8 cellular contexts compared by ENCODE assay signal in genomic region chr5:87120518-87121314, GRCh38.
DNase-seq lines count a peak whose midpoint lies in the region; ATAC-seq, FAIRE-seq and TF ChIP-seq lines count a peak whose summit lies in the region.

No MANE protein-coding gene starts in this region.

- H3K27me3 Mint-ChIP-seq in effector memory CD8-positive, alpha-beta T cell, result no peaks in the 10 kb centered on the region

- no peak for FAIRE-seq in kidney (lab: Jason Lieb, UNC)

- no peaks in the 10 kb centered on the region for H3K36me3 Mint-ChIP-seq in effector memory CD8-positive, alpha-beta T cell (ENCODE audit: insufficient read depth)

- no peaks in the 10 kb centered on the region for H3K36me3 ChIP-seq in RWPE2 (ENCODE audit: low read depth)
- no peaks in the 10 kb centered on the region for H3K36me3 ChIP-seq in kidney (ENCODE audit: control insufficient read depth in 1 of 2, insufficient read depth in 2 of 2, low read length in 2 of 2)

- ATAC-seq in HG02610 (IDR thresholded peaks at IDR 0.05; ENCODE audit: unreplicated experiment), result peak; percentile 38
- ATAC-seq in RWPE2 (ENCODE audit: low read depth), result peak; percentile 91
- ATAC-seq in effector memory CD8-positive, alpha-beta T cell (replicated peaks), result peak; percentile 64

- H3K9me3 ChIP-seq in RWPE2 (ENCODE audit: severe bottlenecking) (no peaks in the 10 kb centered on the region), kidney (ENCODE audit: control insufficient read depth in 1 of 2, low read length in 2 of 2) (no peaks in the 10 kb centered on the region)

- peak overlapping the region; percentile 22 to 56 for H3K4me3 Mint-ChIP-seq in effector memory CD8-positive, alpha-beta T cell

- peak overlapping the region; percentile 31 to 88 for H3K27ac Mint-ChIP-seq in effector memory CD8-positive, alpha-beta T cell

- peak; percentile 97 for DNase-seq in ELR (ENCODE audit: low read depth)
- peak; percentile 68 for DNase-seq in RWPE2 (ENCODE audit: low spot score)
- no peak for DNase-seq in effector memory CD8-positive, alpha-beta T cell
- DNase-seq in stromal cell of bone marrow (ENCODE audit: low read depth), result peak; percentile 78
- DNase-seq in GM10266 (ENCODE audit: extremely low spot score), result no peak
- no peak for DNase-seq in NCI-H2107 (lab: John Stamatoyannopoulos, UW)
- DNase-seq in kidney, result no peak

- H3K4me3 ChIP-seq in RWPE2 (ENCODE audit: severe bottlenecking), result no peak overlapping the region
- no peak overlapping the region for H3K4me3 ChIP-seq in kidney (ENCODE audit: low read length in 2 of 2)

- intact Hi-C loops in kidney (cut with DNase I), result no loop called here

- TF ChIP-seq CTCF in RWPE2 (IDR thresholded peaks at IDR 0.05; ENCODE audit: poor library complexity, severe bottlenecking) (no peak), GM10266 (IDR thresholded peaks at IDR 0.05; ENCODE audit: control insufficient read depth, insufficient read depth, low read depth, missing control alignments) (no peak), kidney (IDR thresholded peaks at IDR 0.05; ENCODE audit: borderline replicate concordance, extremely low read depth, insufficient read depth) (no peak)

- H3K27ac ChIP-seq in RWPE2 (ENCODE audit: poor library complexity, severe bottlenecking) (peak overlapping the region; percentile 98), kidney (ENCODE audit: low read depth in 2 of 2, low read length in 2 of 2) (no peak overlapping the region)

- no peaks in the 10 kb centered on the region for H3K27me3 ChIP-seq in RWPE2 (ENCODE audit: insufficient read depth, poor library complexity, severe bottlenecking)

- H3K4me1 ChIP-seq in RWPE2 (ENCODE audit: insufficient read depth, poor library complexity, severe bottlenecking) (peaks cover 67% of the 10 kb centered on the region), kidney (ENCODE audit: control insufficient read depth in 1 of 2, insufficient read depth in 1 of 2, low read depth in 1 of 2, low read length in 2 of 2) (no peaks in the 10 kb centered on the region)

- H3K4me1 Mint-ChIP-seq in effector memory CD8-positive, alpha-beta T cell (ENCODE audit: low read depth in 2 of 2), result peaks cover 25 to 31% of the 10 kb centered on the region in 2 donors

- no peaks in the 10 kb centered on the region for H3K9me3 Mint-ChIP-seq in effector memory CD8-positive, alpha-beta T cell

- H3K9ac ChIP-seq in kidney (ENCODE audit: low read length in 2 of 2), result no peak overlapping the region

Comparison
In these comparisons a context has a peak if more than half of its experiments do, and no peak if none do; other contexts are left out.
1. DNase-seq: peak in ELR (single experiment), RWPE2 (single experiment) and stromal cell of bone marrow (single experiment); none in effector memory CD8-positive, alpha-beta T cell (0 of 3), GM10266 (single experiment), NCI-H2107 (single experiment) and kidney (single experiment).
2. ATAC-seq: peak in every context shown above with its lines; median percentile 91 in RWPE2; 64 in effector memory CD8-positive, alpha-beta T cell; 38 in HG02610.